ENCODE assay signal across 14 cellular contexts in the genomic region with DNA sequence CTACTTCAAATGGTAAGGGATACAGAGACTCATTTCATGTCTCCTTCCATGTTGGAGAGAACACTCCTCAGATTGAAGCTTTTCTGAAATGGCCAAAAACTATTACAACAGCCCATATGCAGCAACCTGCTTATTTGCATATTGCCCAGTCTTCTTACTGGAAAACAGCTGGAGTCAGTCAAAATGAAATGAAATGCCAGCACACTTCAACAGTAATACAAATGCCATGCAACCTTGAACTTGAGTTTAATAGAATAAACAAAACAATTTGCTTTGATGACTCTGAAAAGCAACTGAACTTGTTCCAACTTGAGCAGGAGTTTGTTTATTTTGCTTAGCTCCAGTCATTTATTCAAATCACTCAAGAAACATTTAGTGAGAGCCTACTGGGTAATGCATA. TPM values are rescaled to one million over a fixed set of nuclear protein-coding genes. Genes with fewer than 3 reads are reported as not detected.
A peak's percentile ranks its signal among the peaks of the same experiment; 100 is the strongest.
DNase-seq lines count a peak whose midpoint lies in the region; ATAC-seq and TF ChIP-seq lines count a peak whose summit lies in the region.
"Had no signal": no experiment of that assay in that cellular context is flagged by ENCODE, and none has a peak within 500 bp of the region (broad histone marks: within the 10 kb centered on the region; RNA-seq: fewer than 3 reads in every experiment).

No MANE protein-coding gene starts in this region.

- no peak for ATAC-seq in activated CD8-positive, alpha-beta memory T cell treated with anti-CD3 and anti-CD28 coated beads, Interleukin-2, amount 10 ng/mL, durations not matched to agents 7 days and 5 days

- peak overlapping the region; percentile 32 for H3K27ac ChIP-seq in subcutaneous abdominal adipose tissue (ENCODE audit: low read depth, low read length)

- H3K9me3 Mint-ChIP-seq in activated CD8-positive, alpha-beta memory T cell treated with anti-CD3 and anti-CD28 coated beads, Interleukin-2, amount 10 ng/mL, durations not matched to agents 7 days and 5 days (ENCODE audit: low read depth) = no peaks in the 10 kb centered on the region
- H3K9me3 Mint-ChIP-seq in endothelial cell (ENCODE audit: unreplicated experiment) = no peaks in the 10 kb centered on the region
- H3K9me3 Mint-ChIP-seq: endodermal cell had no signal

- H3K9ac ChIP-seq in subcutaneous abdominal adipose tissue (ENCODE audit: low read length in 5 of 5) = peak overlapping the region in 1 of 5 donors; percentile 28

- peaks cover 3% of the 10 kb centered on the region for H3K27me3 Mint-ChIP-seq in activated CD8-positive, alpha-beta memory T cell treated with anti-CD3 and anti-CD28 coated beads, Interleukin-2, amount 10 ng/mL, durations not matched to agents 7 days and 5 days
- peaks cover 2% of the 10 kb centered on the region for H3K27me3 Mint-ChIP-seq in endothelial cell (ENCODE audit: unreplicated experiment)

- H3K4me3 Mint-ChIP-seq in activated CD8-positive, alpha-beta memory T cell treated with anti-CD3 and anti-CD28 coated beads, Interleukin-2, amount 10 ng/mL, durations not matched to agents 7 days and 5 days = no peak overlapping the region
- no peak overlapping the region for H3K4me3 Mint-ChIP-seq in endothelial cell (ENCODE audit: unreplicated experiment)
- H3K4me3 Mint-ChIP-seq: endodermal cell had no signal

- H3K4me1 ChIP-seq in subcutaneous abdominal adipose tissue (ENCODE audit: control insufficient read depth in 5 of 5, insufficient read depth in 5 of 5, low read length in 5 of 5) = peaks cover 0 to 17% (median 8%) of the 10 kb centered on the region in 5 donors

- H3K4me1 Mint-ChIP-seq in activated CD8-positive, alpha-beta memory T cell treated with anti-CD3 and anti-CD28 coated beads, Interleukin-2, amount 10 ng/mL, durations not matched to agents 7 days and 5 days = no peaks in the 10 kb centered on the region
- H3K4me1 Mint-ChIP-seq in endothelial cell (ENCODE audit: unreplicated experiment) = peaks cover 9% of the 10 kb centered on the region

- H3K4me3 ChIP-seq in fibroblast of pulmonary artery (replicated peaks; ENCODE audit: low read depth, low read length) (no peak overlapping the region), subcutaneous abdominal adipose tissue (ENCODE audit: low read depth in 1 of 5, low read length in 5 of 5) (no peak overlapping the region)
- H3K4me3 ChIP-seq: tibial nerve had no signal

- peak; percentile 25 for DNase-seq in NCI-H510A treated with DMSO at 0.1 percent for 48 hours (lab: John Stamatoyannopoulos, UW)
- no peak for DNase-seq in NCI-H510A (lab: John Stamatoyannopoulos, UW)
- peak; percentile 58 for DNase-seq in amniotic epithelial cell (ENCODE audit: low read depth)
- DNase-seq in fibroblast of pulmonary artery (ENCODE audit: low read depth) = peak; percentile 94
- DNase-seq in activated CD8-positive, alpha-beta memory T cell treated with anti-CD3 and anti-CD28 coated beads, Interleukin-2, amount 10 ng/mL, durations not matched to agents 7 days and 5 days = no peak
- no peak for DNase-seq in NCI-H82 treated with DMSO at 0.1 percent for 48 hours (lab: John Stamatoyannopoulos, UW; ENCODE audit: unreplicated experiment)
- DNase-seq in endothelial cell (ENCODE audit: low spot score) = no peak
- DNase-seq: ACHN; activated CD4-positive, CD25-positive, alpha-beta regulatory T cell treated with anti-CD3 and anti-CD28 coated beads, Interleukin-2, amount 50 U/mL, for 72 hours; activated T-cell treated with anti-CD3 and anti-CD28 coated beads, Interleukin-2, amount 50 U/mL, for 1 hour; amniotic stem cell; endodermal cell had no signal

- TF ChIP-seq CTCF in fibroblast of pulmonary artery (IDR thresholded peaks at IDR 0.05; ENCODE audit: low read length, missing control alignments) = no peak
- no peak for TF ChIP-seq CTCF in endothelial cell (IDR thresholded peaks at IDR 0.05; ENCODE audit: unreplicated experiment)

- H3K9me3 ChIP-seq in subcutaneous abdominal adipose tissue (ENCODE audit: control insufficient read depth in 5 of 5, low read length in 5 of 5) = no peaks in the 10 kb centered on the region
- H3K9me3 ChIP-seq: tibial nerve had no signal

- no peaks in the 10 kb centered on the region for H3K36me3 Mint-ChIP-seq in activated CD8-positive, alpha-beta memory T cell treated with anti-CD3 and anti-CD28 coated beads, Interleukin-2, amount 10 ng/mL, durations not matched to agents 7 days and 5 days
- no peaks in the 10 kb centered on the region for H3K36me3 Mint-ChIP-seq in endothelial cell (ENCODE audit: low read depth, unreplicated experiment)

- CTCF ChIA-PET in activated CD8-positive, alpha-beta memory T cell treated with anti-CD3 and anti-CD28 coated beads, Interleukin-2, amount 10 ng/mL, durations not matched to agents 7 days and 5 days (lab: Charles Lee) = no interaction called here

- H3K27me3 ChIP-seq in subcutaneous abdominal adipose tissue (ENCODE audit: control insufficient read depth in 5 of 5, insufficient read depth in 4 of 5, low read length in 5 of 5) = no peaks in the 10 kb centered on the region
- H3K27me3 ChIP-seq: tibial nerve had no signal

- no peaks in the 10 kb centered on the region for H3K36me3 ChIP-seq in subcutaneous abdominal adipose tissue (ENCODE audit: control insufficient read depth in 5 of 5, insufficient read depth in 5 of 5, low read length in 5 of 5)
- H3K36me3 ChIP-seq: tibial nerve had no signal

- H3K27ac Mint-ChIP-seq in activated CD8-positive, alpha-beta memory T cell treated with anti-CD3 and anti-CD28 coated beads, Interleukin-2, amount 10 ng/mL, durations not matched to agents 7 days and 5 days = no peak overlapping the region
- no peak overlapping the region for H3K27ac Mint-ChIP-seq in endothelial cell (ENCODE audit: unreplicated experiment)
- H3K27ac Mint-ChIP-seq: endodermal cell had no signal

RNA-seq across cellular contexts. Expression of a gene that starts 49.8 kb away (rescaled TPM):
- under 1 TPM in 1 of 2 experiments, not detected in 1; 0.35 TPM for total RNA-seq in activated CD8-positive, alpha-beta memory T cell treated with anti-CD3 and anti-CD28 coated beads, Interleukin-2, amount 10 ng/mL, durations not matched to agents 7 days and 5 days
- total RNA-seq in endothelial cell (ENCODE audit: unreplicated experiment) = 2.2 TPM

Comparison
In these comparisons a context has a peak if more than half of its experiments do, and no peak if none do; other contexts are left out.
1. DNase-seq: peak in NCI-H510A treated with DMSO at 0.1 percent for 48 hours (single experiment), amniotic epithelial cell (single experiment) and fibroblast of pulmonary artery (single experiment); none in NCI-H510A (single experiment), activated CD8-positive, alpha-beta memory T cell treated with anti-CD3 and anti-CD28 coated beads, Interleukin-2, amount 10 ng/mL, durations not matched to agents 7 days and 5 days (single experiment), NCI-H82 treated with DMSO at 0.1 percent for 48 hours (single experiment) and endothelial cell (single experiment).